Comparison of ENCODE assay signal across 8 cellular contexts in the genomic region with DNA sequence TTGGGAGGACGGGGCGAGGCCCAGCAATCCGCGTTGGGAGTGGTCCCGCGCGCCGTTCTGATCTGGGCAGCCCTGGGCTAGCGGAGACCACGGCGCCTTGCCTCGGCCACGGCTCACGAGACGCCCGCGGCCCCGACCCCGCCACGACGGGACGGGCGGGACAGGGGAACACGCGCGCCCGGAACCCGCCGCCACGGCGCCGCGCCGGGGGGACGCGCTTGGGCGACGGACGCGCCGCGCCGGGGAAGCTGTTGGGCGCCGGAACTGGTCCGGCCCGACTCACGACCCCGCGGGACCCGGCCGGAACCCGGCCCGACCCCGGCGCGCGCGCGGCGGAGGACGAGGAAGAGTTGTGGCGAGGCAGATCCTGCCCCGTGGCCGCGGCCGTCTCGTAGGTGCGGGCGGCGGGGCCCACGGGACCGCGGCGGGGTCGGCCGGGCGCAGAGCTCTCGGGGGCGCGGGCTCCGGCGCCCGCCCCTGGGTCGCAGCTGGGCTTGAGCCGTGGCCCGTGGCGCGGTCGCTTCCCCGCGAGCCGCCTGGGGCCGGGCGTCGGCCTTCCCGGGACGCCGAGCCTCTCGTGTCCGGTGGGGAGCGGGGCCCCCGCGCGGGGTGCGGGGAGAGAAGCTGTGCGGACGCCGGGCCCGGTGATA. TPM values are rescaled to one million over a fixed set of nuclear protein-coding genes. Genes with fewer than 3 reads are reported as not detected.
A peak's percentile ranks its signal among the peaks of the same experiment; 100 is the strongest.
DNase-seq lines count a peak whose midpoint lies in the region; ATAC-seq and TF ChIP-seq lines count a peak whose summit lies in the region.

A gene (plus strand): TSS at position 251 of the 650 bp plus-strand sequence. CDS start 6,830 bp downstream, outside the sequence.

- peak within 1 kb of the TSS; percentile 51 for H3K27ac ChIP-seq in osteoblast (ENCODE audit: low read depth, low read length)
- H3K27ac ChIP-seq in testis: peak within 1 kb of the TSS; percentile 33 to 77

- no peaks in the 10 kb centered on the region for H3K9me3 ChIP-seq in osteoblast (ENCODE audit: low read depth, low read length)
- no peaks in the 10 kb centered on the region for H3K9me3 ChIP-seq in testis

- H3K4me1 ChIP-seq in osteoblast (ENCODE audit: insufficient read depth, low read length): peaks cover 10% of the 10 kb centered on the region
- H3K4me1 ChIP-seq in testis: peaks cover 20% of the 10 kb centered on the region

- peak within 1 kb of the TSS; percentile 93 for H3K4me2 ChIP-seq in osteoblast (ENCODE audit: insufficient read depth, low read length)

- intact Hi-C loops in testis (cut with DNase I; ENCODE audit: low total_unique reads): no loop called here

- H3K27me3 ChIP-seq in osteoblast (ENCODE audit: insufficient read depth, low read length): peaks cover 28% of the 10 kb centered on the region
- H3K27me3 ChIP-seq in testis: no peaks in the 10 kb centered on the region

- TF ChIP-seq POLR2A in GM10847 (IDR thresholded peaks at IDR 0.05; ENCODE audit: extremely low read depth, insufficient read length) (peak; percentile 38), testis (IDR thresholded peaks at IDR 0.05) (no peak)

- DNase-seq in SK-N-DZ (ENCODE audit: low spot score) (peak; percentile 38), glomerular endothelial cell (ENCODE audit: extremely low read depth, low read depth, low spot score) (no peak), osteoblast (ENCODE audit: insufficient read length, low spot score, missing footprints) (peak; percentile 99), testis (peak; percentile 62)
- DNase-seq in activated naive CD4-positive, alpha-beta T cell treated with anti-CD3 and anti-CD28 coated beads, Interleukin-2, amount 50 U/mL, for 16 hours: peak; percentile 71

- 2 to 6% methylated on average over 6 to 85 of the region's 110 CpGs for WGBS in testis, 2 donors

- ATAC-seq in HG02885 (IDR thresholded peaks at IDR 0.05; ENCODE audit: poor library complexity, unreplicated experiment) (peak; percentile 51), GM18861 (IDR thresholded peaks at IDR 0.05; ENCODE audit: unreplicated experiment) (no peak)

- H3K36me3 ChIP-seq in osteoblast (ENCODE audit: insufficient read depth, low read length) (no peaks in the 10 kb centered on the region), testis (ENCODE audit: low read depth, missing control alignments) (no peaks in the 10 kb centered on the region)

- TF ChIP-seq CTCF in osteoblast (IDR thresholded peaks at IDR 0.05; ENCODE audit: extremely low read depth, low read depth, low read length): no peak
- TF ChIP-seq CTCF in testis (IDR thresholded peaks at IDR 0.05): no peak

- H2AFZ ChIP-seq in osteoblast (ENCODE audit: low read length): peak within 1 kb of the TSS; percentile 91

- H3K79me2 ChIP-seq in osteoblast (ENCODE audit: insufficient read depth, low read length): peaks cover 50% of the 10 kb centered on the region

- peak within 1 kb of the TSS; percentile 88 for H3K4me3 ChIP-seq in osteoblast (ENCODE audit: insufficient read depth, low read length)
- peak within 1 kb of the TSS; percentile 73 to 96 for H3K4me3 ChIP-seq in testis

- H4K20me1 ChIP-seq in osteoblast (ENCODE audit: insufficient read depth, low read length): peaks cover 11% of the 10 kb centered on the region

RNA-seq across cellular contexts. Expression of the gene that starts here (rescaled TPM):
- 31.4 and 37.9 TPM in 2 replicates for polyA plus RNA-seq in SK-N-DZ (2014; cell fraction: cytosol; rRNA removed)
- polyA plus RNA-seq in SK-N-DZ (2014; cell fraction: nucleus; rRNA removed): 39.1 and 47.2 TPM in 2 replicates
- total RNA-seq in glomerular endothelial cell (21.7 and 27.0 TPM in 2 replicates), osteoblast (25.6 and 29.3 TPM in 2 replicates), testis (10 to 100 TPM; 61.0 to 70.1 TPM)
- polyA plus RNA-seq in testis (ENCODE audit: insufficient read depth, low read depth, low replicate concordance): 30.3 TPM
